1 cellular context compared by ENCODE assay signal in genomic region chr6:79277109-79277508, GRCh38.
TF ChIP-seq lines count a peak whose summit lies in the region.

No MANE protein-coding gene starts in this region.

TF ChIP-seq in IMR-90, 13 proteins besides CTCF, POLR2A, EP300 and RAD21:
- TF ChIP-seq CEBPB (IDR thresholded peaks at IDR 0.05; ENCODE audit: low read depth, low read length) (no peak), NFE2L2 (IDR thresholded peaks at IDR 0.05; ENCODE audit: low read depth, low read length) (no peak), BHLHE40 (IDR thresholded peaks at IDR 0.05; ENCODE audit: low read depth, low read length) (no peak), SMC3 (IDR thresholded peaks at IDR 0.05; ENCODE audit: low read depth, low read length) (no peak), CHD1 (IDR thresholded peaks at IDR 0.05; ENCODE audit: low read depth, low read length) (no peak), MXI1 (IDR thresholded peaks at IDR 0.05; ENCODE audit: borderline replicate concordance, low read depth, low read length) (no peak), MAZ (IDR thresholded peaks at IDR 0.05; ENCODE audit: borderline replicate concordance, low read depth, low read length) (no peak)
TF ChIP-seq in IMR-90: peak in this region for 0.
